ENCODE assay signal across 8 cellular contexts in genomic region chr6:169701953-169702639, GRCh38. TPM values are rescaled to one million over a fixed set of nuclear protein-coding genes. Genes with fewer than 3 reads are reported as not detected.
DNase-seq lines count a peak whose midpoint lies in the region; ATAC-seq and TF ChIP-seq lines count a peak whose summit lies in the region.

Gene C6orf120, plus strand, starts transcription at chr6:169702126. Its CDS starts 334 bp downstream, at chr6:169702460.
Gene WDR27, minus strand, starts transcription at chr6:169702029. Its CDS starts 13,024 bp downstream, at chr6:169689005.

- peak within 1 kb of the TSS; percentile 87 to 99 (median 97) for H3K27ac ChIP-seq in gastroesophageal sphincter

- H3K9me3 ChIP-seq in gastroesophageal sphincter, result no peaks in the 10 kb centered on the region

- ATAC-seq in gastroesophageal sphincter, result peak; percentile 98

- peaks cover 29% of the 10 kb centered on the region for H3K36me3 Mint-ChIP-seq in activated naive CD4-positive, alpha-beta T cell treated with anti-CD3 and anti-CD28 coated beads for 36 hours (ENCODE audit: low read depth)

- peak within 1 kb of the TSS; percentile 91 for H3K27ac Mint-ChIP-seq in activated naive CD4-positive, alpha-beta T cell treated with anti-CD3 and anti-CD28 coated beads for 36 hours

- peaks cover 0 to 22% of the 10 kb centered on the region in 2 donors for H3K36me3 ChIP-seq in gastroesophageal sphincter

- peaks cover 40% of the 10 kb centered on the region for H3K4me1 Mint-ChIP-seq in activated naive CD4-positive, alpha-beta T cell treated with anti-CD3 and anti-CD28 coated beads for 36 hours (ENCODE audit: low read depth)

- TF ChIP-seq POLR2A in gastroesophageal sphincter (IDR thresholded peaks at IDR 0.05), result peak; percentile 92 to 93

- intact Hi-C loops in activated naive CD4-positive, alpha-beta T cell treated with anti-CD3 and anti-CD28 coated beads for 36 hours (cut with micrococcal nuclease), result loop anchor here (1.0 to 5.0 kb wide), 6 partner anchors 20 to 852 kb away; partner anchors contain the start of genes DLL1, DYNLT2, ERMARD and TBP

- CTCF ChIA-PET in HEK293T (lab: Yijun Ruan, JAX), result no interaction called here
- CTCF ChIA-PET in activated naive CD4-positive, alpha-beta T cell treated with anti-CD3 and anti-CD28 coated beads for 36 hours (lab: Charles Lee), result interaction anchor here (1.0 to 1.1 kb wide), 2 partner anchors 16 to 24 kb away, joined by 3 read pairs; no protein-coding TSS in a partner anchor

- DNase-seq in GM03348 (ENCODE audit: low spot score), result peak; percentile 97
- peak; percentile 98 for DNase-seq in HEK293T (ENCODE audit: extremely low spot score)
- DNase-seq in MV-4-11 (lab: John Stamatoyannopoulos, UW), result peak; percentile 96
- DNase-seq in SK-MEL-5 (ENCODE audit: low read depth, low spot score), result peak; percentile 94
- DNase-seq in activated naive CD4-positive, alpha-beta T cell treated with anti-CD3 and anti-CD28 coated beads for 36 hours, result peak; percentile 97
- peak; percentile 80 for DNase-seq in non-pigmented ciliary epithelial cell (ENCODE audit: low read depth)
- DNase-seq in superior temporal gyrus (ENCODE audit: extremely low spot score), result peak; percentile 95

- no CpG with 5 or more reads among the region's 73 CpGs for WGBS in gastroesophageal sphincter (ENCODE audit: low coverage in 1 of 2), 2 donors

- TF ChIP-seq EP300 in gastroesophageal sphincter (IDR thresholded peaks at IDR 0.05), result no peak

- in situ Hi-C loops in SK-MEL-5 (cut with HindIII; ENCODE audit: low pct_unique_long_range_greater_than_20kb, low sequenced_read_pairs), result no loop called here

- POLR2A ChIA-PET in HEK293T (lab: Yijun Ruan, JAX), result interaction anchor here (1.5 to 3.6 kb wide), 9 partner anchors 8 to 588 kb away, joined by 4 to 21 read pairs (median 7); partner anchors contain the start of genes DLL1, DYNLT2, ERMARD and PHF10

- peak within 1 kb of the TSS; percentile 86 for H3K4me3 Mint-ChIP-seq in activated naive CD4-positive, alpha-beta T cell treated with anti-CD3 and anti-CD28 coated beads for 36 hours

- H3K4me3 ChIP-seq in gastroesophageal sphincter, result peak within 1 kb of the TSS; percentile 80 to 85

- TF ChIP-seq CTCF in gastroesophageal sphincter (IDR thresholded peaks at IDR 0.05), result no peak

- no peaks in the 10 kb centered on the region for H3K27me3 ChIP-seq in gastroesophageal sphincter

- no peaks in the 10 kb centered on the region for H3K9me3 Mint-ChIP-seq in activated naive CD4-positive, alpha-beta T cell treated with anti-CD3 and anti-CD28 coated beads for 36 hours

- peaks cover 7 to 58% (median 20%) of the 10 kb centered on the region in 3 donors for H3K4me1 ChIP-seq in gastroesophageal sphincter

- no peaks in the 10 kb centered on the region for H3K27me3 Mint-ChIP-seq in activated naive CD4-positive, alpha-beta T cell treated with anti-CD3 and anti-CD28 coated beads for 36 hours (ENCODE audit: low read depth)

TF ChIP-seq in HEK293T, 16 proteins besides CTCF, POLR2A, EP300 and RAD21:
- TF ChIP-seq, protein P1, sequence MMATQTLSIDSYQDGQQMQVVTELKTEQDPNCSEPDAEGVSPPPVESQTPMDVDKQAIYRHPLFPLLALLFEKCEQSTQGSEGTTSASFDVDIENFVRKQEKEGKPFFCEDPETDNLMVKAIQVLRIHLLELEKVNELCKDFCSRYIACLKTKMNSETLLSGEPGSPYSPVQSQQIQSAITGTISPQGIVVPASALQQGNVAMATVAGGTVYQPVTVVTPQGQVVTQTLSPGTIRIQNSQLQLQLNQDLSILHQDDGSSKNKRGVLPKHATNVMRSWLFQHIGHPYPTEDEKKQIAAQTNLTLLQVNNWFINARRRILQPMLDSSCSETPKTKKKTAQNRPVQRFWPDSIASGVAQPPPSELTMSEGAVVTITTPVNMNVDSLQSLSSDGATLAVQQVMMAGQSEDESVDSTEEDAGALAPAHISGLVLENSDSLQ (IDR thresholded peaks at IDR 0.05), result 0 out of 2 replicates have a peak, but pooled peaks have one; percentile 7
- TF ChIP-seq ELF4 (IDR thresholded peaks at IDR 0.05) (0 out of 2 replicates have a peak, but pooled peaks have one; percentile 54), HDGF (IDR thresholded peaks at IDR 0.05; ENCODE audit: borderline replicate concordance) (no peak), ZNF384 (IDR thresholded peaks at IDR 0.05) (no peak)
TF ChIP-seq in HEK293T: peak in this region for 2.

RNA-seq across cellular contexts. Expression of gene C6orf120, which starts in this region (rescaled TPM):
- total RNA-seq in SK-MEL-5 (2014; rRNA removed; shearing (Covaris generic)), result 48.8 and 51.8 TPM in 2 replicates
- 55.2 and 67.5 TPM in 2 replicates for polyA plus RNA-seq in SK-MEL-5 (2015; cell fraction: cytosol; rRNA removed)
- 38.9 and 41.0 TPM in 2 replicates for polyA plus RNA-seq in SK-MEL-5 (2015; cell fraction: nucleus; rRNA removed)
- 10 to 100 TPM; 10.7 to 11.7 TPM for total RNA-seq in activated naive CD4-positive, alpha-beta T cell treated with anti-CD3 and anti-CD28 coated beads for 36 hours
- total RNA-seq in gastroesophageal sphincter, result 10 to 100 TPM; 31.9 to 38.8 (median 35.4) TPM

RNA-seq across cellular contexts. Expression of gene WDR27, which starts in this region (rescaled TPM):
- total RNA-seq in SK-MEL-5 (2014; rRNA removed; shearing (Covaris generic)), result 10.2 and 10.8 TPM in 2 replicates
- polyA plus RNA-seq in SK-MEL-5 (2015; cell fraction: cytosol; rRNA removed), result 16.0 and 18.6 TPM in 2 replicates
- polyA plus RNA-seq in SK-MEL-5 (2015; cell fraction: nucleus; rRNA removed), result 207 and 319 TPM in 2 replicates
- total RNA-seq in activated naive CD4-positive, alpha-beta T cell treated with anti-CD3 and anti-CD28 coated beads for 36 hours, result 10 to 100 TPM; 37.9 to 38.3 TPM
- 10 to 100 TPM in 3 of 4 donors, 1 to 10 TPM in 1; 10.0 to 35.0 (median 20.7) TPM for total RNA-seq in gastroesophageal sphincter

Comparison
In these comparisons a context has a peak if more than half of its experiments do, and no peak if none do; other contexts are left out.
1. Peak in every context shown above with its lines: DNase-seq, ATAC-seq, H3K4me3 ChIP-seq and H3K27ac ChIP-seq.